ENCODE assay signal across 8 cellular contexts in the genomic region with DNA sequence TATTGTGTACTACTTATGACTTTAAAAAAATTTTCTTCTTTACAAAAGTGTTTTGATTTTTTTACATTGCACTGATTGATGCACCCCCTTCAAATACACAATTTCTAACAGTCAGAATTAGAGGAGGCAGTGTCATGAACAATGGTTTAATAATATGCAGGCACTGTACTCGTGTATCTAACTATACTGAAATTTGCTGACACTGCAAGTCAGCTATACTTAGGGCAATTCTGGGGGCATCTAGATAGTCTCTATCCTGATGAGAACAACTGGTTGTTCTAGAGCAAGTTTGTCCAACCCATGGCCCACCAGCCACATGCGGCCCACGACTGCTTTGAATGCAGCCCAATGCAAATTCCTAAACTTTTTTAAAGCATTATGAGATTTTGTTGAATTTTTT.
"Had no signal": no experiment of that assay in that cellular context is flagged by ENCODE, and none has a peak within 500 bp of the region (broad histone marks: within the 10 kb centered on the region; RNA-seq: fewer than 3 reads in every experiment).

No MANE protein-coding gene starts in this region.

- H3K27ac ChIP-seq: GM23248, KMS-11 had no signal

- DNase-seq: GM23248, GOT3, H9, HCEC 1CT, KBM-7 had no signal

- H3K4me3 Mint-ChIP-seq: H9 had no signal

- H2AFZ ChIP-seq: GM23248 had no signal

- H3K4me3 ChIP-seq: GM23248 had no signal

- H3K4me2 ChIP-seq: KMS-11 had no signal

- H3K9ac ChIP-seq: GM23248, KMS-11 had no signal

- FAIRE-seq: H54, HTR-8/SVneo had no signal
